ENCODE assay signal across 1 cellular context in the genomic region with DNA sequence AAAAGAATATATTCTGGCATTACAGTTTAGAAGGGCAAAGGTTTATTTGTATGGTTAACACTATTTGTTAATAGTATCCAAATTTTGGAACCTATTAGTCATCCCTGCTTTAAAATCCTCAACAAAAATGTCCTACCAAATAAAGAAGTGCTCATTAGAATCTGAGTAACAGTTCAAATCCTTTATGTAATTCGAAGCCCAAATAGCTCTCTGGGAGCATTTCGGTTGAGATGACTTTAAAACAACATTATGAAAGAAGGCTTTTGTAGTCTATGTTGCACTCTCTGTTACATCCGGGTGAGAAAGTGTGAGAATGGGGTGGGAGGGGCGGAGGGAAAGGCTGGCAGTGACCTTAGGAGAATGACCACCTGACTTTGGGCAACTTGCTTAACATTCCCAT.
TF ChIP-seq lines count a peak whose summit lies in the region.

No MANE protein-coding gene starts in this region.

TF ChIP-seq in WTC11, 78 proteins besides CTCF, POLR2A, EP300 and RAD21 (continued from another document):
- no peak for TF ChIP-seq NFE2L1 (CRISPR knock-in tag; IDR thresholded peaks at IDR 0.05)
- TF ChIP-seq CREM (CRISPR knock-in tag; IDR thresholded peaks at IDR 0.05): no peak
- TF ChIP-seq SP1 (CRISPR knock-in tag; conservative IDR thresholded peaks at IDR 0.05): no peak
- TF ChIP-seq TEAD4 (CRISPR knock-in tag; IDR thresholded peaks at IDR 0.05): no peak
- no peak for TF ChIP-seq SMAD3 (CRISPR knock-in tag; IDR thresholded peaks at IDR 0.05; ENCODE audit: borderline replicate concordance)
